In genomic region chr3:57735405-57735804, GRCh38 we compare ENCODE assay signal across 5 cellular contexts.
"Had no signal": no experiment of that assay in that cellular context is flagged by ENCODE, and none has a peak within 500 bp of the region (broad histone marks: within the 10 kb centered on the region; RNA-seq: fewer than 3 reads in every experiment).

No MANE protein-coding gene starts in this region.

- H3K27ac ChIP-seq: GM23248 had no signal

- DNase-seq: GOT3, H7, KBM-7 had no signal

- H3K4me1 ChIP-seq: HAP-1 had no signal

- H3K4me3 ChIP-seq: GM23248, HAP-1 had no signal

- H3K9me3 ChIP-seq: HAP-1 had no signal

- H3K36me3 ChIP-seq: HAP-1 had no signal

- H2AFZ ChIP-seq: GM23248 had no signal

- H3K9ac ChIP-seq: GM23248 had no signal
